ENCODE assay signal across 8 cellular contexts in the genomic region with DNA sequence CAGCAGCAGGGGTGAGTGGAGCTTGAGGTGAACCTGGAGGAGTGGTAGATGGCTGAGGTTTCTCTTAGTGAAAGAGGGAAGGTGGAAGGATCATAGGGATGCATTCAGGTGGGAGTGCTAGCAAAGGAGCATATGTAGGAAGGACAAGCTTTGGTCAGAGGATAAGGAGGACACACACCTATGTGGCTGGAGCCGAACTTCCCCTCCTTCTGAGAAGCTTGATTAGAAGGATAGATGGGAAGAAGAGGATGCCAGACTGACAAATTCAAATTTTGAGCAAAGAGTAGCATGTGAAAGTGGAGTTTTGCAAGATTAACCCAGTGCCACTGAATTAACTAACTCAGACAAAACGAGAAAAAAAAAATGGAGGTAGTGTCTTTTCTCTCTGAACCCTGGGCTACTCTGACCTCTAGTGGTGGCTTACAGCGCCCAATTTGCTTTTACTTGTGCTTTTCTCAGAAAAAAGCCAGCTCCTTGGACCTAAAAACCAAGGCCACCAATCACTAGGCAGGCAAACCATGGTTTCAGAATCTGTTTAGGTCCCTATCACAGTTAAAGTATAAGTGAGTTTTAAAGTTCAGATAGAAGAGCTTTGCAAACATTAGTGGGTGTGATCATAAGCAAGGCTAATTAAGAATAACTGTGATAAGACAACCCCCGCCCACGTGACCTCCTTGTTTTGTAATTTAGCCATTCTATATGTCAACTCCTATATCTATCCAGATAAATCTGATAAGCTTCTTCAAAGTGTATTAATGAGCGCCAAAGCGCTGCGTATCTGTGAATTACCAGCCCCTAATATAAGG. TPM values are rescaled to one million over a fixed set of nuclear protein-coding genes. Genes with fewer than 3 reads are reported as not detected.
DNase-seq lines count a peak whose midpoint lies in the region; ATAC-seq and TF ChIP-seq lines count a peak whose summit lies in the region.

No MANE protein-coding gene starts in this region.

- H3K4me3 ChIP-seq in gastroesophageal sphincter (no peak overlapping the region), uterus (no peak overlapping the region)

- intact Hi-C loops in posterior cingulate gyrus (cut with DNase I) = loop anchor here (1.0 kb wide), 2 partner anchors 114 to 296 kb away; no protein-coding TSS in a partner anchor
- intact Hi-C loops in uterus (cut with DNase I; ENCODE audit: low total_unique reads) = no loop called here

- no peaks in the 10 kb centered on the region for H3K9me3 ChIP-seq in gastroesophageal sphincter
- H3K9me3 ChIP-seq in uterus = no peaks in the 10 kb centered on the region

- H3K4me1 ChIP-seq in gastroesophageal sphincter (peaks cover 0 to 57% (median 25%) of the 10 kb centered on the region in 3 donors), uterus (peaks cover 0 to 3% of the 10 kb centered on the region in 2 donors)

- peak; percentile 83 for TF ChIP-seq CTCF in LNCAP (IDR thresholded peaks at IDR 0.05)
- peak; percentile 63 to 83 (median 72) for TF ChIP-seq CTCF in gastroesophageal sphincter (IDR thresholded peaks at IDR 0.05)
- peak; percentile 70 to 80 (median 74) for TF ChIP-seq CTCF in uterus (IDR thresholded peaks at IDR 0.05)

- H3K27me3 ChIP-seq in gastroesophageal sphincter = no peaks in the 10 kb centered on the region
- H3K27me3 ChIP-seq in uterus = no peaks in the 10 kb centered on the region

- ATAC-seq in gastroesophageal sphincter = peak; percentile 42
- ATAC-seq in GM19324 (IDR thresholded peaks at IDR 0.05; ENCODE audit: low FRiP score, unreplicated experiment) = no peak

- TF ChIP-seq POLR2A in gastroesophageal sphincter (IDR thresholded peaks at IDR 0.05) (no peak), uterus (IDR thresholded peaks at IDR 0.05) (no peak)

- no peak for TF ChIP-seq EP300 in gastroesophageal sphincter (IDR thresholded peaks at IDR 0.05)

- 48 to 53% methylated on average over 8 of the region's 8 CpGs for WGBS in gastroesophageal sphincter (ENCODE audit: low coverage in 1 of 2), 2 donors

- DNase-seq in EL = peak; percentile 75
- peak; percentile 30 for DNase-seq in SIG-M5 (lab: John Stamatoyannopoulos, UW)
- peak; percentile 43 for DNase-seq in activated T-helper 9 cell treated with anti-CD3 and anti-CD28 coated beads, Interleukin-2, amount 50 U/mL, for 16 hours (ENCODE audit: low read depth)
- peak in 7 of 10 donors; percentile 17 to 90 (median 65) for DNase-seq in posterior cingulate gyrus
- DNase-seq in uterus = peak; percentile 59 to 80

- H3K27ac ChIP-seq in gastroesophageal sphincter = no peak overlapping the region
- H3K27ac ChIP-seq in uterus = peak overlapping the region in 1 of 2 donors; percentile 24

- peaks cover 0 to 48% of the 10 kb centered on the region in 2 donors for H3K36me3 ChIP-seq in gastroesophageal sphincter
- H3K36me3 ChIP-seq in uterus = no peaks in the 10 kb centered on the region

RNA-seq across cellular contexts. Expression of a gene that starts 15.5 kb away (rescaled TPM):
- 100 to 1,000 TPM in 3 of 4 donors, 10 to 100 TPM in 1; 50.0 to 482 (median 331) TPM for total RNA-seq in gastroesophageal sphincter
- 100 to 1,000 TPM in 3 of 4 donors, 10 to 100 TPM in 1; 48.9 to 345 (median 163) TPM for total RNA-seq in uterus
